ENCODE assay signal across 8 cellular contexts in genomic region chrX:79413009-79413408, GRCh38. TPM values are rescaled to one million over a fixed set of nuclear protein-coding genes. Genes with fewer than 3 reads are reported as not detected.
DNase-seq lines count a peak whose midpoint lies in the region; ATAC-seq, FAIRE-seq and TF ChIP-seq lines count a peak whose summit lies in the region.

No MANE protein-coding gene starts in this region.

- RAD21 ChIA-PET in GM12878 (lab: Charles Lee; ENCODE audit: unreplicated experiment) = interaction anchor here (0.9 to 1.6 kb wide), 5 partner anchors 47 to 817 kb away, joined by 3 to 6 read pairs (median 3); no protein-coding TSS in a partner anchor

- no peaks in the 10 kb centered on the region for H3K79me2 ChIP-seq in KMS-11 (ENCODE audit: insufficient read depth, low read depth)
- H3K79me2 ChIP-seq in GM12878 (ENCODE audit: control insufficient read depth, insufficient read depth, low read length) = no peaks in the 10 kb centered on the region

- TF ChIP-seq CTCF in KMS-11 (conservative IDR thresholded peaks at IDR 0.05; ENCODE audit: low read depth, low read length) (peak; percentile 59), GM12878 (IDR thresholded peaks at IDR 0.05 in 2 of 3, conservative IDR thresholded peaks at IDR 0.05 in 1 of 3; ENCODE audit: control insufficient read depth in 2 of 3, extremely low read depth in 1 of 3, insufficient read depth in 1 of 3, low read depth in 3 of 3, low read length in 3 of 3) (peak in 2 of 3 experiments; percentile 14 to 34; a peak in 4 of 6 replicates), upper lobe of left lung (IDR thresholded peaks at IDR 0.05) (peak in 3 of 6 experiments; percentile 21 to 28 (median 25))

- FAIRE-seq in GM12878 (lab: Jason Lieb, UNC) = peak; percentile 7

- H3K9ac ChIP-seq in KMS-11 (no peak overlapping the region), GM12878 (ENCODE audit: control insufficient read depth, insufficient read depth, low read length) (no peak overlapping the region)

- H3K36me3 Mint-ChIP-seq in CD4-positive, alpha-beta memory T cell = no peaks in the 10 kb centered on the region

- TF ChIP-seq RAD21 in GM12878 (IDR thresholded peaks at IDR 0.05; ENCODE audit: insufficient read depth, low read depth, low read length) = peak; percentile 62

- H3K27me3 ChIP-seq in CD4-positive, alpha-beta memory T cell (ENCODE audit: insufficient read depth, low read length) = no peaks in the 10 kb centered on the region
- H3K27me3 ChIP-seq in KMS-11 (ENCODE audit: insufficient read depth, low read depth) (no peaks in the 10 kb centered on the region), GM12878 (replicated peaks in 1 of 2; ENCODE audit: control insufficient read depth in 2 of 2, insufficient read depth in 2 of 2, low read length in 1 of 2) (no peaks in the 10 kb centered on the region), upper lobe of left lung (no peaks in the 10 kb centered on the region)

- 13% methylated on average over 4 of the region's 4 CpGs for WGBS in GM12878 (ENCODE audit: insufficient coverage, insufficient replicate concordance, low lambda C conversion rate, missing lambda C conversion rate)
- 7 to 9% methylated on average over 4 of the region's 4 CpGs for WGBS in upper lobe of left lung, 2 donors

- SMC1A ChIA-PET in GM12878 (lab: Charles Lee; ENCODE audit: uncharacterized antibody, unreplicated experiment) = interaction anchor here (0.7 to 3.1 kb wide), 5 partner anchors 142 to 858 kb away, joined by 3 to 14 read pairs (median 3); no protein-coding TSS in a partner anchor

- no peak for ATAC-seq in GM12878
- ATAC-seq in upper lobe of left lung (ENCODE audit: low FRiP score in 2 of 2) = no peak
- ATAC-seq in HG03460 (IDR thresholded peaks at IDR 0.05; ENCODE audit: unreplicated experiment) = no peak
- ATAC-seq in GM21576 (IDR thresholded peaks at IDR 0.05; ENCODE audit: unreplicated experiment) = no peak

- CTCF ChIA-PET in CD4-positive, alpha-beta memory T cell (lab: Charles Lee; ENCODE audit: partially characterized antibody) = interaction anchor here (0.6 to 2.5 kb wide), 12 partner anchors 47 to 1214 kb away, joined by 3 to 15 read pairs (median 6); partner anchors contain the start of gene ITM2A
- CTCF ChIA-PET in GM12878 (lab: Yijun Ruan, JAX) = interaction anchor here (0.7 to 2.4 kb wide), 15 partner anchors 22 to 1503 kb away, joined by 3 to 18 read pairs (median 4); partner anchors contain the start of gene ATP7A

- no peak overlapping the region for H2AFZ ChIP-seq in KMS-11 (ENCODE audit: low read depth)
- no peak overlapping the region for H2AFZ ChIP-seq in GM12878 (ENCODE audit: control insufficient read depth, low read depth, low read length)

- peaks cover 18 to 34% (median 21%) of the 10 kb centered on the region in 4 donors for H3K4me1 Mint-ChIP-seq in CD4-positive, alpha-beta memory T cell

- peak overlapping the region; percentile 41 to 88 (median 82) for H3K27ac Mint-ChIP-seq in CD4-positive, alpha-beta memory T cell

- H4K20me1 ChIP-seq in KMS-11 (ENCODE audit: insufficient read depth) (no peaks in the 10 kb centered on the region), GM12878 (ENCODE audit: control insufficient read depth, insufficient read depth) (no peaks in the 10 kb centered on the region)

- BruUV-seq in GM12878 (replicated peaks; lab: Mats Ljungman, UMichigan) = no TSS peak

- DNase-seq in CD4-positive, alpha-beta memory T cell = peak in 4 of 5 donors; percentile 48 to 54 (median 50)
- DNase-seq in GM12878 (ENCODE audit: low read depth, low spot score) = no peak
- DNase-seq in lung microvascular endothelial cell (ENCODE audit: low read depth in 2 of 2) = peak; percentile 36 to 59
- no peak for DNase-seq in upper lobe of left lung
- DNase-seq in activated CD8-positive, alpha-beta memory T cell treated with anti-CD3 and anti-CD28 coated beads, Interleukin-2, amount 50 U/mL, for 48 hours = no peak

- intact Hi-C loops in CD4-positive, alpha-beta memory T cell (cut with micrococcal nuclease) = loop anchor here (1.0 to 10.0 kb wide), 8 partner anchors 46 to 1308 kb away; partner anchors contain the start of genes ITM2A, P2RY10 and PGK1
- intact Hi-C loops in GM12878 (cut with micrococcal nuclease; ENCODE audit: unreplicated experiment) = loop anchor here (2.0 to 5.0 kb wide), 3 partner anchors 141 to 856 kb away; no protein-coding TSS in a partner anchor

- H3K36me3 ChIP-seq in CD4-positive, alpha-beta memory T cell (ENCODE audit: insufficient read depth, low read length) = no peaks in the 10 kb centered on the region
- no peaks in the 10 kb centered on the region for H3K36me3 ChIP-seq in KMS-11 (ENCODE audit: insufficient read depth)
- H3K36me3 ChIP-seq in GM12878 (ENCODE audit: control insufficient read depth in 2 of 2, insufficient read depth in 2 of 2, low read length in 1 of 2) = no peaks in the 10 kb centered on the region
- H3K36me3 ChIP-seq in upper lobe of left lung = no peaks in the 10 kb centered on the region

- TF ChIP-seq EP300 in GM12878 (IDR thresholded peaks at IDR 0.05; ENCODE audit: borderline replicate concordance in 1 of 2, control insufficient read depth in 1 of 2, low read depth in 2 of 2, low read length in 2 of 2) = no peak
- no peak for TF ChIP-seq EP300 in upper lobe of left lung (IDR thresholded peaks at IDR 0.05)

- H3K9me3 ChIP-seq in CD4-positive, alpha-beta memory T cell (ENCODE audit: control insufficient read depth in 1 of 2, low read length in 2 of 2) = no peaks in the 10 kb centered on the region
- no peaks in the 10 kb centered on the region for H3K9me3 ChIP-seq in GM12878 (replicated peaks; ENCODE audit: control insufficient read depth, insufficient read depth, low read length)
- no peaks in the 10 kb centered on the region for H3K9me3 ChIP-seq in upper lobe of left lung

- no peaks in the 10 kb centered on the region for H3K27me3 Mint-ChIP-seq in CD4-positive, alpha-beta memory T cell

- no peak overlapping the region for H3K4me2 ChIP-seq in KMS-11
- no peak overlapping the region for H3K4me2 ChIP-seq in GM12878 (ENCODE audit: control insufficient read depth, insufficient read depth)

- H3K4me3 ChIP-seq in CD4-positive, alpha-beta memory T cell (ENCODE audit: low read length in 2 of 2) = peak overlapping the region; percentile 23 to 34
- no peak overlapping the region for H3K4me3 ChIP-seq in KMS-11 (IDR thresholded peaks at IDR 0.05; ENCODE audit: insufficient read depth, low read depth, low read length)
- no peak overlapping the region for H3K4me3 ChIP-seq in GM12878
- H3K4me3 ChIP-seq in upper lobe of left lung = peak overlapping the region in 2 of 4 donors; percentile 3 to 26

- peaks cover 7% of the 10 kb centered on the region for H3K4me1 ChIP-seq in CD4-positive, alpha-beta memory T cell (ENCODE audit: insufficient read depth, low read length)
- H3K4me1 ChIP-seq in KMS-11 (ENCODE audit: low read depth, poor library complexity, severe bottlenecking) (no peaks in the 10 kb centered on the region), GM12878 (ENCODE audit: control insufficient read depth, insufficient read depth, low read length) (no peaks in the 10 kb centered on the region), upper lobe of left lung (no peaks in the 10 kb centered on the region)

- in situ Hi-C loops in GM12878 (cut with MboI) = no loop called here

- TF ChIP-seq POLR2A in GM12878 (IDR thresholded peaks at IDR 0.05; ENCODE audit: low read depth, low read length) (no peak), upper lobe of left lung (IDR thresholded peaks at IDR 0.05) (no peak)

- no peaks in the 10 kb centered on the region for H3K9me3 Mint-ChIP-seq in CD4-positive, alpha-beta memory T cell

- H3K4me3 Mint-ChIP-seq in CD4-positive, alpha-beta memory T cell = peak overlapping the region; percentile 71 to 84 (median 82)

- POLR2A ChIA-PET in CD4-positive, alpha-beta memory T cell (lab: Charles Lee; ENCODE audit: partially characterized antibody) = interaction anchor here (0.7 to 3.2 kb wide), 6 partner anchors 46 to 858 kb away, joined by 3 to 17 read pairs (median 3); partner anchors contain the start of gene ITM2A
- POLR2A ChIA-PET in GM12878 (lab: Charles Lee) = no interaction called here

- H3K27ac ChIP-seq in CD4-positive, alpha-beta memory T cell (ENCODE audit: low read depth, low read length) = peak overlapping the region; percentile 56
- H3K27ac ChIP-seq in KMS-11 (no peak overlapping the region), GM12878 (ENCODE audit: control insufficient read depth, insufficient read depth) (no peak overlapping the region), upper lobe of left lung (no peak overlapping the region)

TF ChIP-seq in GM12878, 131 proteins besides CTCF, POLR2A, EP300 and RAD21:
- TF ChIP-seq SMC3 (IDR thresholded peaks at IDR 0.05; ENCODE audit: borderline replicate concordance, low read length) (peak; percentile 38; the same call in 1 of the 2 replicates), TCF7 (IDR thresholded peaks at IDR 0.05; ENCODE audit: borderline replicate concordance) (no peak)

RNA-seq across cellular contexts. Expression of gene ITM2A, which starts 45.9 kb away (rescaled TPM):
- total RNA-seq in CD4-positive, alpha-beta memory T cell = 100 to 1,000 TPM; 147 to 169 TPM
- 1,000 to 10,000 TPM in 1 of 2 donors, 100 to 1,000 TPM in 1; 470 to 1,016 TPM for polyA plus RNA-seq in CD4-positive, alpha-beta memory T cell
- total RNA-seq in GM12878 (2013; cell fraction: nucleolus; rRNA removed) = 50.2 and 60.5 TPM in 2 replicates
- total RNA-seq in GM12878 (2014; rRNA removed) (29.6 and 34.0 TPM in 2 replicates), GM12878 (2014; rRNA removed; fragmentation: Illumina TruSeq; extraction: Trizol) (30.7 and 32.6 TPM in 2 replicates), GM12878 (2021) (32.8 and 36.0 TPM in 2 replicates), lung microvascular endothelial cell (25.4 and 96.1 TPM in 2 replicates), upper lobe of left lung (10 to 100 TPM in 5 of 6 donors, not detected in 1; 17.8 to 56.9 (median 24.0) TPM)
- 49.0 TPM for polyA plus RNA-seq in GM12878 (2011; ENCODE audit: low read depth)
- polyA plus RNA-seq in GM12878 (2011; rRNA removed) (202 and 229 TPM in 2 replicates), GM12878 (2014; fragmentation: Illumina TruSeq; extraction: Trizol) (32.7 and 38.2 TPM in 2 replicates), GM12878 (2014; fragmentation: Nextera tagmentation; extraction: Ambion mirVana) (10 to 100 TPM; 74.4 to 89.7 TPM), GM12878 (2014; rRNA removed) (29.8 and 33.3 TPM in 2 replicates), GM12878 (2016; fragmentation: Nextera tagmentation; extraction: Ambion mirVana) (10 to 100 TPM; 51.5 to 61.2 TPM)
- 109 and 150 TPM in 2 replicates for polyA plus RNA-seq in GM12878 (2011; cell fraction: cytosol; rRNA removed)
- polyA plus RNA-seq in GM12878 (2011; cell fraction: nucleus; rRNA removed) = 57.6 and 70.1 TPM in 2 replicates
- 43.3 and 46.4 TPM in 2 replicates for polyA plus RNA-seq in GM12878 (2012)
- polyA minus RNA-seq in GM12878 (2011; rRNA and poly(A)+ RNA removed) = 133 and 194 TPM in 2 replicates
- polyA minus RNA-seq in GM12878 (2011; cell fraction: cytosol; rRNA and poly(A)+ RNA removed) = 53.2 and 56.6 TPM in 2 replicates
- polyA minus RNA-seq in GM12878 (2011; cell fraction: nucleus; rRNA and poly(A)+ RNA removed) = 9.8 and 9.9 TPM in 2 replicates

Comparison
In these comparisons a context has a peak if more than half of its experiments do, and no peak if none do; other contexts are left out.
1. DNase-seq: peak in CD4-positive, alpha-beta memory T cell (4 of 5) and lung microvascular endothelial cell (2 of 2); none in GM12878 (single experiment), upper lobe of left lung (0 of 2) and activated CD8-positive, alpha-beta memory T cell treated with anti-CD3 and anti-CD28 coated beads, Interleukin-2, amount 50 U/mL, for 48 hours (single experiment).
2. H3K4me3 ChIP-seq: peak in CD4-positive, alpha-beta memory T cell (2 of 2); none in KMS-11 (single experiment) and GM12878 (single experiment).